In genomic region chr4:1591107-1591506, GRCh38 we compare ENCODE assay signal across 26 cellular contexts.
"Had no signal": no experiment of that assay in that cellular context is flagged by ENCODE, and none has a peak within 500 bp of the region (broad histone marks: within the 10 kb centered on the region; RNA-seq: fewer than 3 reads in every experiment).

No MANE protein-coding gene starts in this region.

- H3K27me3 ChIP-seq: uterus had no signal

- ATAC-seq: heart right ventricle; mucosa of descending colon; natural killer cell treated with Interleukin-12 subunit alpha and Interleukin-12 subunit beta and Interleukin-15 and Interleukin-18, amount 100 ng/mL, for 72 hours; stimulated activated naive B cell treated with anti-CD40 and anti-IgM and Interleukin-4, amounts not matched to agents 10 μg/mL and 1 μg/mL and 100 μg/mL, for 72 hours had no signal

- H3K4me1 ChIP-seq: colonic mucosa, esophagus squamous epithelium, heart right ventricle, parathyroid adenoma, tibial nerve, upper lobe of right lung, uterus had no signal

- DNase-seq: colonic mucosa; dermis blood vessel endothelial cell; effector memory CD4-positive, alpha-beta T cell; esophagus squamous epithelium; foreskin melanocyte; glutamatergic neuron; hippocampal formation; immature natural killer cell; islet precursor cell; kidney glomerular epithelial cell; mesenchymal stem cell; naive B cell; stimulated activated CD4-positive, alpha-beta T cell treated with anti-CD3 and anti-CD28 coated beads, Interleukin-15, amount 100 ng/mL, for 24 hours; stimulated activated CD4-positive, alpha-beta T cell treated with anti-CD3 and anti-CD28 coated beads, Interleukin-2, amount 100 ng/mL, for 48 hours; stimulated activated naive B cell treated with anti-CD40 and anti-IgM and Interleukin-4, amounts not matched to agents 10 μg/mL and 1 μg/mL and 100 μg/mL, for 72 hours; uterus had no signal

- H2AFZ ChIP-seq: parathyroid adenoma had no signal

- H3K4me3 ChIP-seq: colonic mucosa, esophagus squamous epithelium, heart right ventricle, mucosa of descending colon, skin epidermis, thoracic aorta, tibial nerve, upper lobe of right lung, uterus had no signal

- H3K27ac ChIP-seq: colonic mucosa, esophagus squamous epithelium, heart right ventricle, neutrophil, parathyroid adenoma, skin epidermis, thoracic aorta, tibial nerve, upper lobe of right lung, uterus had no signal

- H3K9me3 ChIP-seq: colonic mucosa had no signal

- H3K79me2 ChIP-seq: parathyroid adenoma had no signal

- FAIRE-seq: endometrium had no signal

- H3K36me3 ChIP-seq: colonic mucosa, esophagus squamous epithelium, heart right ventricle, neutrophil, thoracic aorta, tibial nerve, upper lobe of right lung, uterus had no signal

- H3K9ac ChIP-seq: parathyroid adenoma had no signal
